In the genomic region with DNA sequence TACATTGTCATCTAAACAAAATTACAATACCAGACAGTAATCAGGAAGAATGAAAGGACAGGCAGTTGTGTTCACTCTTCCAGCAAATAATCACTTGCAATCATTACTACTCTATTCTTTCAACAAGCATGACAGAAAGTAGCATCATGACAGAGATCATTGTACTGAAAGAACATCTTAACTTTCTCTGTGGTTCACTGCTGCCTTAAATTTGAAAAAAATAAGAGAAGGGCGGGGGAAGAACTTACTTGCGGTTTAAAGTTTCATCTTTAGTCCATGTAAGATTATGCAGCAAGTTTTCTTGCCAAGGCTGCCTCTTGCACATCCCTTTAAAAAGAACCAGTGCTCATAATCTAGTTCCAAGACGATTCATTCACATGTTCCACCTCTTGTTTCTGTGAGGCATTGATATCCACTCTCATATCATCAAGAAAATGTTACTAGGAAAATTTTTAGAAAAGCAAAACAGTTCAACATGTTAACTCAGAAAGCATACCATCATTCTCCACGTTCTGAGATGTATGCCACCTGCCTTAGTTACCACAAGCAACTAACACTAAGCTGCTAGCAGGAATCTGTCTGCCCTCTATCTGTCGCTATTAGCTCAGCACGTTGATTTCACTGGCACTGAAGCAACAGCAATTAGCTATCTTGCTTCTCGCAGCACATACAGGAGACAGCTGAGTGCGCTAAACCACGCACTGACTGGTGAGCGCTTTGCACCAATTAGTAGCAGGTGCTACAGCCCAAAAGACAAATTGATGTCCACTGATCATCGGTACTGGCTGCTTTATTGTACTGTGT, we compare ENCODE assay signal across 8 cellular contexts. TPM values are rescaled to one million over a fixed set of nuclear protein-coding genes. Genes with fewer than 3 reads are reported as not detected.
A peak's percentile ranks its signal among the peaks of the same experiment; 100 is the strongest.
DNase-seq lines count a peak whose midpoint lies in the region; ATAC-seq and TF ChIP-seq lines count a peak whose summit lies in the region.

A gene (minus strand): TSS at position 555 of the 804 bp plus-strand sequence. CDS start 136,969 bp downstream, outside the sequence.

- no peak within 1 kb of the TSS for H3K9ac ChIP-seq in NT2/D1 (ENCODE audit: insufficient read length, low read depth)

- no peaks in the 10 kb centered on the region for H3K27me3 ChIP-seq in NT2/D1 (ENCODE audit: insufficient read depth, insufficient read length)

- TF ChIP-seq CTCF in HEK293 (tag by site-specific recombination; IDR thresholded peaks at IDR 0.05): peak; percentile 26; the same call in 1 of the 2 replicates

- H3K9me3 ChIP-seq in HEK293 (ENCODE audit: control insufficient read depth, insufficient read depth, low read depth, low read length): no peaks in the 10 kb centered on the region
- no peaks in the 10 kb centered on the region for H3K9me3 ChIP-seq in NT2/D1 (ENCODE audit: insufficient read depth, low read length)

- no peak within 1 kb of the TSS for H3K27ac ChIP-seq in HEK293 (ENCODE audit: extremely low read depth, low read depth, low read length)

- POLR2A ChIA-PET in HEK293 (lab: Yijun Ruan, JAX): no interaction called here

- no peak for ATAC-seq in GM19463 (IDR thresholded peaks at IDR 0.05; ENCODE audit: unreplicated experiment)

- peak; percentile 27 for DNase-seq in NT2/D1 (ENCODE audit: low read depth, low spot score)
- DNase-seq in globus pallidus (ENCODE audit: low spot score): peak; percentile 50
- peak; percentile 61 for DNase-seq in putamen (ENCODE audit: low spot score)
- DNase-seq in activated CD4-positive, alpha-beta T cell treated with anti-CD3 and anti-CD28 coated beads for 48 hours: no peak
- DNase-seq in activated CD8-positive, alpha-beta memory T cell treated with anti-CD3 and anti-CD28 coated beads, Interleukin-2, amount 50 U/mL, for 48 hours: no peak
- no peak for DNase-seq in mesenteric fat pad (ENCODE audit: low spot score)

- H3K36me3 ChIP-seq in HEK293 (ENCODE audit: control insufficient read depth in 2 of 2, insufficient read depth in 1 of 2, low read length in 2 of 2) (no peaks in the 10 kb centered on the region), NT2/D1 (ENCODE audit: insufficient read depth, insufficient read length, low read length) (no peaks in the 10 kb centered on the region)

- H3K4me1 ChIP-seq in HEK293 (ENCODE audit: control insufficient read depth, insufficient read depth, low read length) (no peaks in the 10 kb centered on the region), NT2/D1 (ENCODE audit: insufficient read depth, insufficient read length) (no peaks in the 10 kb centered on the region)

- CTCF ChIA-PET in HEK293 (lab: Yijun Ruan, JAX): no interaction called here

- H3K4me3 ChIP-seq in HEK293 (ENCODE audit: low read depth, low read length) (no peak within 1 kb of the TSS), NT2/D1 (ENCODE audit: insufficient read length, low read depth) (no peak within 1 kb of the TSS)

TF ChIP-seq in HEK293, 187 proteins besides CTCF, POLR2A, EP300 and RAD21:
- TF ChIP-seq KLF1 (tag by site-specific recombination; IDR thresholded peaks at IDR 0.05): no peak
- TF ChIP-seq TRIM28 (IDR thresholded peaks at IDR 0.05; ENCODE audit: borderline replicate concordance, low read length): peak; percentile 82; the same call in 1 of the 2 replicates
- TF ChIP-seq, protein P1, sequence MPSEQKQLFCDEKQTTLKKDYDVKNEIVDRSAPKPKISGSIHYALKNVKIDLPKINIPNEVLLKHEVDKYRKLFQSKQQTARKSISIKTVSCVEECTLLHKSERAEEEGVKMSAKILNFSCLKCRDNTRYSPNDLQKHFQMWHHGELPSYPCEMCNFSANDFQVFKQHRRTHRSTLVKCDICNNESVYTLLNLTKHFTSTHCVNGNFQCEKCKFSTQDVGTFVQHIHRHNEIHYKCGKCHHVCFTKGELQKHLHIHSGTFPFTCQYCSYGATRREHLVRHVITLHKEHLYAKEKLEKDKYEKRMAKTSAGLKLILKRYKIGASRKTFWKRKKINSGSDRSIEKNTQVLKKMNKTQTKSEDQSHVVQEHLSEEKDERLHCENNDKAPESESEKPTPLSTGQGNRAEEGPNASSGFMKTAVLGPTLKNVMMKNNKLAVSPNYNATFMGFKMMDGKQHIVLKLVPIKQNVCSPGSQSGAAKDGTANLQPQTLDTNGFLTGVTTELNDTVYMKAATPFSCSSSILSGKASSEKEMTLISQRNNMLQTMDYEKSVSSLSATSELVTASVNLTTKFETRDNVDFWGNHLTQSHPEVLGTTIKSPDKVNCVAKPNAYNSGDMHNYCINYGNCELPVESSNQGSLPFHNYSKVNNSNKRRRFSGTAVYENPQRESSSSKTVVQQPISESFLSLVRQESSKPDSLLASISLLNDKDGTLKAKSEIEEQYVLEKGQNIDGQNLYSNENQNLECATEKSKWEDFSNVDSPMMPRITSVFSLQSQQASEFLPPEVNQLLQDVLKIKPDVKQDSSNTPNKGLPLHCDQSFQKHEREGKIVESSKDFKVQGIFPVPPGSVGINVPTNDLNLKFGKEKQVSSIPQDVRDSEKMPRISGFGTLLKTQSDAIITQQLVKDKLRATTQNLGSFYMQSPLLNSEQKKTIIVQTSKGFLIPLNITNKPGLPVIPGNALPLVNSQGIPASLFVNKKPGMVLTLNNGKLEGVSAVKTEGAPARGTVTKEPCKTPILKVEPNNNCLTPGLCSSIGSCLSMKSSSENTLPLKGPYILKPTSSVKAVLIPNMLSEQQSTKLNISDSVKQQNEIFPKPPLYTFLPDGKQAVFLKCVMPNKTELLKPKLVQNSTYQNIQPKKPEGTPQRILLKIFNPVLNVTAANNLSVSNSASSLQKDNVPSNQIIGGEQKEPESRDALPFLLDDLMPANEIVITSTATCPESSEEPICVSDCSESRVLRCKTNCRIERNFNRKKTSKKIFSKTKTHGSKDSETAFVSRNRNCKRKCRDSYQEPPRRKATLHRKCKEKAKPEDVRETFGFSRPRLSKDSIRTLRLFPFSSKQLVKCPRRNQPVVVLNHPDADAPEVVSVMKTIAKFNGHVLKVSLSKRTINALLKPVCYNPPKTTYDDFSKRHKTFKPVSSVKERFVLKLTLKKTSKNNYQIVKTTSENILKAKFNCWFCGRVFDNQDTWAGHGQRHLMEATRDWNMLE (tag by site-specific recombination; conservative IDR thresholded peaks at IDR 0.05; ENCODE audit: low read depth): no peak
- TF ChIP-seq, protein P2, sequence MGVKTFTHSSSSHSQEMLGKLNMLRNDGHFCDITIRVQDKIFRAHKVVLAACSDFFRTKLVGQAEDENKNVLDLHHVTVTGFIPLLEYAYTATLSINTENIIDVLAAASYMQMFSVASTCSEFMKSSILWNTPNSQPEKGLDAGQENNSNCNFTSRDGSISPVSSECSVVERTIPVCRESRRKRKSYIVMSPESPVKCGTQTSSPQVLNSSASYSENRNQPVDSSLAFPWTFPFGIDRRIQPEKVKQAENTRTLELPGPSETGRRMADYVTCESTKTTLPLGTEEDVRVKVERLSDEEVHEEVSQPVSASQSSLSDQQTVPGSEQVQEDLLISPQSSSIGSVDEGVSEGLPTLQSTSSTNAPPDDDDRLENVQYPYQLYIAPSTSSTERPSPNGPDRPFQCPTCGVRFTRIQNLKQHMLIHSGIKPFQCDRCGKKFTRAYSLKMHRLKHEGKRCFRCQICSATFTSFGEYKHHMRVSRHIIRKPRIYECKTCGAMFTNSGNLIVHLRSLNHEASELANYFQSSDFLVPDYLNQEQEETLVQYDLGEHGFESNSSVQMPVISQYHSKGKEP (tag by site-specific recombination; IDR thresholded peaks at IDR 0.05): no peak
- no peak for TF ChIP-seq ZNF133 (tag by site-specific recombination; IDR thresholded peaks at IDR 0.05)

RNA-seq across cellular contexts. Expression of the gene that starts here (rescaled TPM):
- total RNA-seq in mesenteric fat pad: not detected

Comparison
In these comparisons a context has a peak if more than half of its experiments do, and no peak if none do; other contexts are left out.
1. DNase-seq: peak in NT2/D1 (single experiment), globus pallidus (single experiment) and putamen (single experiment); none in activated CD4-positive, alpha-beta T cell treated with anti-CD3 and anti-CD28 coated beads for 48 hours (single experiment), activated CD8-positive, alpha-beta memory T cell treated with anti-CD3 and anti-CD28 coated beads, Interleukin-2, amount 50 U/mL, for 48 hours (single experiment) and mesenteric fat pad (single experiment).